ENCODE assay signal across 8 cellular contexts in the genomic region with DNA sequence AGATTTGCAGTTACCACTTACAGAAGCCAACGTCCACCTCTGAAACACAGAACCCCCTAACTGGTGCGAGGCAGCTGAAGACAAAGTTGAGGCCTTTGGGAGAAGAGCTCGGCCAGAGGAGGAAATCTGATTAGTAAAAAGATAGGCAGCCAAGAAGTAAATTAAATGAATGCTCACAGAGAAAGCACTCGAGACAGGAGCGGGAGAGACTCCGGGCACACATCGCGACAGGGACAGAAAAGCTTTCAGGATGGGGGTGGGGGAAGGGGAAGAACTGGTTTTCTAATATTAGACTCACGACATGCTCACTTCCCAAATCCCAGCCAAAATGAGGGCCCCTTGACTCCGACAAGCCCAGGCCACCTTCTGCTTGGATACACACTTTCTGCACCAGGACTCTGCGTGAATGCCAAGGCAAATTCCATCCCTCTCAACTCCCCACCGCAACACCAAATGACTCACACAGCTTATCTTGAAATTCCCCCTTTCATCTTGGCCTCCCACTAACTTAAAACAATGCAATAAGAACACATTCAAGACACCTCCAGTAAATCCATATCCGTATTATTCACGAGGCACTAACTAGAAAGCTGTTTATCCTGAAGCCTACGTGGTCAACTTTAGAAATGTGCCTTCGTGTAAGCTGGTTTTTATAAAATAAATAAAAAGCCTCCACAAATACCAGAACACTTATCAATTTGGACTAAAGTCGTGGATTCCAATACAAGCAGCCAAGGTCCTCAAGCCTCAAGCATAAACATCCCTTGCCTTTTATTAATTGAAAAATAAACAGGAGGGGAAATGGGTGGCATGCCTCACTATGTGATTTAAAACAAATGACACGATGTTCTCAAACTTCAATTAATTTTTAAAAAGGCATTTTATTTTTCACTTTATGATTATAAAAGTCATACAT. TPM values are rescaled to one million over a fixed set of nuclear protein-coding genes. Genes with fewer than 3 reads are reported as not detected.
DNase-seq lines count a peak whose midpoint lies in the region; ATAC-seq, FAIRE-seq and TF ChIP-seq lines count a peak whose summit lies in the region.

No MANE protein-coding gene starts in this region.

- H3K9me3 Mint-ChIP-seq in stimulated activated effector memory CD8-positive, alpha-beta T cell treated with anti-CD3 and anti-CD28 coated beads, Interleukin-12 subunit alpha, Interleukin-12 subunit beta, amount 100 ng/mL, for 72 hours, result no peaks in the 10 kb centered on the region

- no peak for ATAC-seq in GM18909 (IDR thresholded peaks at IDR 0.05; ENCODE audit: poor library complexity, unreplicated experiment)
- ATAC-seq in stimulated activated effector memory CD8-positive, alpha-beta T cell treated with anti-CD3 and anti-CD28 coated beads, Interleukin-12 subunit alpha, Interleukin-12 subunit beta, amount 100 ng/mL, for 72 hours, result no peak

- no peak overlapping the region for H4K91ac ChIP-seq in neuronal stem cell (ENCODE audit: low read depth, low read length, poor library complexity)

- H4K8ac ChIP-seq in neuronal stem cell (ENCODE audit: low read depth, low read length), result no peak overlapping the region

- no peak overlapping the region for H2AFZ ChIP-seq in neuronal stem cell (ENCODE audit: low read length)

- peaks cover 100% of the 10 kb centered on the region for H4K20me1 ChIP-seq in BLaER1

- H2BK5ac ChIP-seq in neuronal stem cell (ENCODE audit: low read length), result no peak overlapping the region

- no peak overlapping the region for H2BK15ac ChIP-seq in neuronal stem cell (ENCODE audit: low read length)

- H3K18ac ChIP-seq in neuronal stem cell (ENCODE audit: low read length), result no peak overlapping the region

- DNase-seq in RCC 7860 (ENCODE audit: low spot score) (peak; percentile 95), esophagus muscularis mucosa (ENCODE audit: extremely low spot score) (no peak), neuronal stem cell (ENCODE audit: low spot score) (no peak), NCI-H1436 (lab: John Stamatoyannopoulos, UW) (no peak)
- DNase-seq in stimulated activated effector memory CD8-positive, alpha-beta T cell treated with anti-CD3 and anti-CD28 coated beads, Interleukin-12 subunit alpha, Interleukin-12 subunit beta, amount 100 ng/mL, for 72 hours (ENCODE audit: low spot score in 2 of 2), result no peak
- DNase-seq in activated CD4-positive, alpha-beta T cell treated with anti-CD3 and anti-CD28 coated beads, Interleukin-2, amount 50 U/mL, for 1 hour, result no peak

- H2BK120ac ChIP-seq in neuronal stem cell (ENCODE audit: low read depth, low read length), result no peak overlapping the region

- TF ChIP-seq EP300 in esophagus muscularis mucosa (IDR thresholded peaks at IDR 0.05), result no peak

- H3K27ac ChIP-seq in BLaER1, result peak overlapping the region; percentile 60; the same call in 1 of the 2 replicates
- H3K27ac ChIP-seq in esophagus muscularis mucosa (replicated peaks in 1 of 4), result peak overlapping the region; percentile 67 to 76 (median 74)
- peak overlapping the region; percentile 31 for H3K27ac ChIP-seq in neuronal stem cell (replicated peaks; ENCODE audit: low read length)

- peak; percentile 95 for FAIRE-seq in RCC 7860 (lab: Jason Lieb, UNC)

- no peak overlapping the region for H3K27ac Mint-ChIP-seq in stimulated activated effector memory CD8-positive, alpha-beta T cell treated with anti-CD3 and anti-CD28 coated beads, Interleukin-12 subunit alpha, Interleukin-12 subunit beta, amount 100 ng/mL, for 72 hours

- WGBS in esophagus muscularis mucosa, result 26% methylated on average over 18 of the region's 18 CpGs
- WGBS in neuronal stem cell (ENCODE audit: extremely low coverage in 2 of 2, insufficient read length in 2 of 2, insufficient replicate concordance in 1 of 2), 2 donors, result no CpG with 5 or more reads among the region's 18 CpGs

- H3K27me3 ChIP-seq in BLaER1 (no peaks in the 10 kb centered on the region), esophagus muscularis mucosa (no peaks in the 10 kb centered on the region), neuronal stem cell (ENCODE audit: control insufficient read depth in 3 of 3, insufficient read depth in 3 of 3, low read depth in 1 of 3, low read length in 3 of 3) (no peaks in the 10 kb centered on the region)

- H3K14ac ChIP-seq in neuronal stem cell (ENCODE audit: low read length), result no peak overlapping the region

- no peak overlapping the region for H3K4ac ChIP-seq in neuronal stem cell (ENCODE audit: low read length)

- H3K4me1 ChIP-seq in BLaER1 (peaks cover 43% of the 10 kb centered on the region), esophagus muscularis mucosa (peaks cover 8 to 56% (median 41%) of the 10 kb centered on the region in 4 donors), neuronal stem cell (ENCODE audit: control insufficient read depth in 2 of 2, insufficient read depth in 1 of 2, low read depth in 1 of 2, low read length in 2 of 2) (peaks cover 16% of the 10 kb centered on the region in 2 donors)

- TF ChIP-seq POLR2A in esophagus muscularis mucosa (IDR thresholded peaks at IDR 0.05; ENCODE audit: low read depth), result no peak

- H3K36me3 ChIP-seq in BLaER1 (peaks cover 86% of the 10 kb centered on the region), esophagus muscularis mucosa (no peaks in the 10 kb centered on the region), neuronal stem cell (replicated peaks in 1 of 2; ENCODE audit: control insufficient read depth in 2 of 2, insufficient read depth in 2 of 2, low read length in 2 of 2) (peaks cover 0 to 54% of the 10 kb centered on the region in 2 donors)

- H3K4me3 ChIP-seq in BLaER1 (no peak overlapping the region), esophagus muscularis mucosa (no peak overlapping the region), neuronal stem cell (ENCODE audit: low read length in 2 of 2) (no peak overlapping the region)

- TF ChIP-seq CTCF in esophagus muscularis mucosa (IDR thresholded peaks at IDR 0.05), result no peak

- no peaks in the 10 kb centered on the region for H3K4me1 Mint-ChIP-seq in stimulated activated effector memory CD8-positive, alpha-beta T cell treated with anti-CD3 and anti-CD28 coated beads, Interleukin-12 subunit alpha, Interleukin-12 subunit beta, amount 100 ng/mL, for 72 hours

- H3K36me3 Mint-ChIP-seq in stimulated activated effector memory CD8-positive, alpha-beta T cell treated with anti-CD3 and anti-CD28 coated beads, Interleukin-12 subunit alpha, Interleukin-12 subunit beta, amount 100 ng/mL, for 72 hours, result no peaks in the 10 kb centered on the region

- H2AK5ac ChIP-seq in neuronal stem cell (ENCODE audit: low read depth, low read length), result no peak overlapping the region

- intact Hi-C loops in esophagus muscularis mucosa (cut with DNase I), result no loop called here

- H3K23ac ChIP-seq in neuronal stem cell (ENCODE audit: low read depth, low read length, poor library complexity), result no peak overlapping the region

- H3K79me1 ChIP-seq in neuronal stem cell (ENCODE audit: low read depth, low read length), result peaks cover 8% of the 10 kb centered on the region

- H2BK12ac ChIP-seq in neuronal stem cell (ENCODE audit: low read length), result no peak overlapping the region

- peak overlapping the region; percentile 45 for H3K4me2 ChIP-seq in BLaER1
- no peak overlapping the region for H3K4me2 ChIP-seq in neuronal stem cell (ENCODE audit: insufficient read depth, low read length, poor library complexity, severe bottlenecking)

- H3K9me3 ChIP-seq in BLaER1 (no peaks in the 10 kb centered on the region), esophagus muscularis mucosa (no peaks in the 10 kb centered on the region), neuronal stem cell (replicated peaks in 1 of 2; ENCODE audit: control insufficient read depth in 2 of 2, insufficient read depth in 1 of 2, low read depth in 1 of 2, low read length in 2 of 2) (no peaks in the 10 kb centered on the region)

- H3K4me3 Mint-ChIP-seq in stimulated activated effector memory CD8-positive, alpha-beta T cell treated with anti-CD3 and anti-CD28 coated beads, Interleukin-12 subunit alpha, Interleukin-12 subunit beta, amount 100 ng/mL, for 72 hours, result no peak overlapping the region

- peak overlapping the region; percentile 9; the same call in 1 of the 2 replicates for H3K9ac ChIP-seq in BLaER1
- no peak overlapping the region for H3K9ac ChIP-seq in neuronal stem cell (ENCODE audit: low read depth, low read length, poor library complexity)

RNA-seq across cellular contexts. Expression of a gene that starts 46.1 kb away (rescaled TPM):
- total RNA-seq in esophagus muscularis mucosa, result 10 to 100 TPM; 37.0 to 65.6 (median 49.8) TPM
- 68.2 TPM for polyA plus RNA-seq in neuronal stem cell (2013, experiment 1 of 2)
- polyA plus RNA-seq in neuronal stem cell (2013, experiment 2 of 2), result 67.4 TPM
